In the genomic region with DNA sequence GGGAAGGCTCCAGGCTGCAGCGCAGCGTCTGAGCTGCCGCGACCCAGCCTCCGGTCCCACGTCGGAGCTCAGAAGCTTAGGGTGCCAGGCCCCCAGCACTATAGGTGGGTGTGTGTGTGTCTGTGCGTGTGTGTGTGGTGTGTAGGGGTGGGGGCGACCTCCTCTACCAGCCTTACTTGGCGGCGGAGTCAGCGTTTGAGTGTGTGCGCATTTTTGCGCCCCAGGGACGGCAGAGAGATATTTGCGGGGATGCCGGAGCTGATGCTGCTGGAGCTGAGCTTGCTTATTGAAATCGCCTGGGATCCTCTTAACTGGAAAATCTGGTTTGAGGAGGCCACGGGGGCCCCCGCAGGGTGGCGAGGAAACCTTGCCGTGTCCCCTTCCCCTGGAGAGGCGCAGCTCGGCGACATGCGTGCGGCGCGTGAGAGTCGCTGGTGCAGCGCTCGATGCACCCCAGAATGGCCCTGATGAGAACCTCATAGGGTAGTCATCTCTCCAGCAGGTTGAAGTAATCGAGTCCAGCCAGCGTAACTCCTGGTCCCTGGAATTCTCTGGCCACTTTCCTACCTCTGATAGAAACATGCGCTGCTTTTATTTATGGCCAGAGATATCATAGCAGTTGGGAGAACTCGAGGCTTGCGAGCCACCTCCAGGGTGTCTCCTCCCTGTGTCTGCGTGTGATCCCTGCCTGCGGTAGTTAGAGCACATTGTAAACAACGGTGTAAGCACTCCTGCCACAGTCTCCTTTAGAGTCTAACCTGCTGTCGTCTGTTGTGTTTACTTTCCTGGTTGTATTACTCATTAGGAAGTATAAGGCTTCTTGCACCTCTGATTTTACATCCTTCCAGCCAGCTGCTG, we compare ENCODE assay signal across 1 cellular context.
TF ChIP-seq lines count a peak whose summit lies in the region.

No MANE protein-coding gene starts in this region.

TF ChIP-seq in H1, 55 proteins besides CTCF, POLR2A, EP300 and RAD21 (continued from another document):
- TF ChIP-seq EZH2 (IDR thresholded peaks at IDR 0.05; ENCODE audit: low read depth, low read length, severe bottlenecking) (peak; percentile 77), RBBP5 (IDR thresholded peaks at IDR 0.05; ENCODE audit: borderline replicate concordance, low read depth, low read length) (peak; percentile 65)
